ENCODE assay signal across 8 cellular contexts in genomic region chr19:1568320-1569019, GRCh38. TPM values are rescaled to one million over a fixed set of nuclear protein-coding genes. Genes with fewer than 3 reads are reported as not detected.
A peak's percentile ranks its signal among the peaks of the same experiment; 100 is the strongest.
DNase-seq lines count a peak whose midpoint lies in the region; ATAC-seq and TF ChIP-seq lines count a peak whose summit lies in the region.

Gene MEX3D (minus strand): TSS chr19:1568325. CDS start chr19:1568058, 267 bp downstream.

- H3K36me3 ChIP-seq in Peyer's patch: no peaks in the 10 kb centered on the region
- H3K36me3 ChIP-seq in esophagus squamous epithelium: no peaks in the 10 kb centered on the region

- no peaks in the 10 kb centered on the region for H3K9me3 ChIP-seq in Peyer's patch
- H3K9me3 ChIP-seq in esophagus squamous epithelium: no peaks in the 10 kb centered on the region

- peak within 1 kb of the TSS in 1 of 2 donors; percentile 52 for H3K27ac Mint-ChIP-seq in natural killer cell
- no peak within 1 kb of the TSS for H3K27ac Mint-ChIP-seq in stimulated activated effector memory CD8-positive, alpha-beta T cell treated with anti-CD3 and anti-CD28 coated beads, Interleukin-12 subunit alpha, Interleukin-12 subunit beta, amount 100 ng/mL, for 72 hours

- H3K4me1 ChIP-seq in Peyer's patch (peaks cover 0 to 17% (median 9%) of the 10 kb centered on the region in 4 donors), esophagus squamous epithelium (peaks cover 17 to 38% (median 25%) of the 10 kb centered on the region in 3 donors)

- H3K27ac ChIP-seq in Peyer's patch (peak within 1 kb of the TSS; percentile 68 to 86 (median 80)), esophagus squamous epithelium (peak within 1 kb of the TSS; percentile 74 to 92 (median 86))

- peak within 1 kb of the TSS; percentile 6 for H3K4me3 ChIP-seq in GM12875 (ENCODE audit: low read depth, low read length)
- H3K4me3 ChIP-seq in Peyer's patch: peak within 1 kb of the TSS; percentile 49 to 84 (median 60)
- H3K4me3 ChIP-seq in esophagus squamous epithelium: peak within 1 kb of the TSS; percentile 57 to 89 (median 79)

- H3K9me3 Mint-ChIP-seq in natural killer cell: no peaks in the 10 kb centered on the region
- H3K9me3 Mint-ChIP-seq in stimulated activated effector memory CD8-positive, alpha-beta T cell treated with anti-CD3 and anti-CD28 coated beads, Interleukin-12 subunit alpha, Interleukin-12 subunit beta, amount 100 ng/mL, for 72 hours: no peaks in the 10 kb centered on the region

- TF ChIP-seq CTCF in GM12875 (IDR thresholded peaks at IDR 0.05; ENCODE audit: borderline replicate concordance, insufficient read depth, low read depth, low read length) (no peak), Peyer's patch (IDR thresholded peaks at IDR 0.05) (no peak), esophagus squamous epithelium (IDR thresholded peaks at IDR 0.05) (no peak), natural killer cell (IDR thresholded peaks at IDR 0.05) (no peak)

- H3K27me3 Mint-ChIP-seq in natural killer cell (ENCODE audit: low read depth in 2 of 2): peaks cover 10 to 13% of the 10 kb centered on the region in 2 donors

- H3K4me3 Mint-ChIP-seq in natural killer cell: peak within 1 kb of the TSS; percentile 58
- H3K4me3 Mint-ChIP-seq in stimulated activated effector memory CD8-positive, alpha-beta T cell treated with anti-CD3 and anti-CD28 coated beads, Interleukin-12 subunit alpha, Interleukin-12 subunit beta, amount 100 ng/mL, for 72 hours: peak within 1 kb of the TSS; percentile 32

- TF ChIP-seq POLR2A in Peyer's patch (IDR thresholded peaks at IDR 0.05): no peak
- no peak for TF ChIP-seq POLR2A in esophagus squamous epithelium (IDR thresholded peaks at IDR 0.05)

- ATAC-seq in HG03280 (IDR thresholded peaks at IDR 0.05; ENCODE audit: unreplicated experiment) (peak; percentile 70), natural killer cell (peak; percentile 93 to 97 (median 94)), HG03095 (IDR thresholded peaks at IDR 0.05; ENCODE audit: unreplicated experiment) (no peak)
- peak; percentile 84 for ATAC-seq in stimulated activated effector memory CD8-positive, alpha-beta T cell treated with anti-CD3 and anti-CD28 coated beads, Interleukin-12 subunit alpha, Interleukin-12 subunit beta, amount 100 ng/mL, for 72 hours

- 15 to 24% methylated on average over 7 to 9 of the region's 63 CpGs for WGBS in esophagus squamous epithelium, 2 donors

- intact Hi-C loops in esophagus squamous epithelium (cut with DNase I): no loop called here
- intact Hi-C loops in natural killer cell (cut with micrococcal nuclease): no loop called here

- H3K27me3 ChIP-seq in Peyer's patch (no peaks in the 10 kb centered on the region), esophagus squamous epithelium (peaks cover 0 to 13% (median 0%) of the 10 kb centered on the region in 4 donors)

- H3K4me1 Mint-ChIP-seq in natural killer cell: peaks cover 0 to 4% of the 10 kb centered on the region in 2 donors
- H3K4me1 Mint-ChIP-seq in stimulated activated effector memory CD8-positive, alpha-beta T cell treated with anti-CD3 and anti-CD28 coated beads, Interleukin-12 subunit alpha, Interleukin-12 subunit beta, amount 100 ng/mL, for 72 hours: peaks cover 13% of the 10 kb centered on the region

- no peaks in the 10 kb centered on the region for H3K36me3 Mint-ChIP-seq in natural killer cell
- no peaks in the 10 kb centered on the region for H3K36me3 Mint-ChIP-seq in stimulated activated effector memory CD8-positive, alpha-beta T cell treated with anti-CD3 and anti-CD28 coated beads, Interleukin-12 subunit alpha, Interleukin-12 subunit beta, amount 100 ng/mL, for 72 hours

- DNase-seq in Peyer's patch (peak; percentile 82 to 90 (median 85)), esophagus squamous epithelium (lab: John Stamatoyannopoulos, UW) (no peak), natural killer cell (peak; percentile 78)
- peak; percentile 65 to 79 for DNase-seq in activated T-helper 1 cell treated with anti-CD3 and anti-CD28 coated beads, Interleukin-2, amount 50 U/mL, for 16 hours (ENCODE audit: low read depth in 1 of 2, low spot score in 1 of 2)
- peak; percentile 76 to 78 for DNase-seq in stimulated activated effector memory CD8-positive, alpha-beta T cell treated with anti-CD3 and anti-CD28 coated beads, Interleukin-12 subunit alpha, Interleukin-12 subunit beta, amount 100 ng/mL, for 72 hours (ENCODE audit: low spot score in 2 of 2)

RNA-seq across cellular contexts. Expression of gene MEX3D, which starts in this region (rescaled TPM):
- total RNA-seq in Peyer's patch (10 to 100 TPM; 11.6 to 20.0 (median 15.6) TPM), esophagus squamous epithelium (10 to 100 TPM; 21.4 to 26.6 (median 23.0) TPM), natural killer cell (1 to 10 TPM; 4.2 to 6.9 (median 4.4) TPM)

Comparison
In these comparisons a context has a peak if more than half of its experiments do, and no peak if none do; other contexts are left out.
1. H3K4me3 ChIP-seq: peak in every context shown above with its lines; median percentile 79 in esophagus squamous epithelium; 60 in Peyer's patch; 6 in GM12875.